Comparison of ENCODE assay signal across 8 cellular contexts in genomic region chr10:114631090-114631677, GRCh38. TPM values are rescaled to one million over a fixed set of nuclear protein-coding genes. Genes with fewer than 3 reads are reported as not detected.
DNase-seq lines count a peak whose midpoint lies in the region; ATAC-seq lines count a peak whose summit lies in the region.

No MANE protein-coding gene starts in this region.

- DNase-seq in NCI-H1105 treated with DMSO at 0.1 percent for 48 hours (lab: John Stamatoyannopoulos, UW) = peak; percentile 35
- no peak for DNase-seq in NCI-H1105 (lab: John Stamatoyannopoulos, UW)
- no peak for DNase-seq in activated T-helper 1 cell treated with anti-CD3 and anti-CD28 coated beads, Interleukin-12 subunit alpha, Interleukin-12 subunit beta, Interleukin-2, Interleukin-4 antibody, amounts not matched to agents 30 ng/mL and 10 ng/mL and 1 ng/mL, durations not matched to agents 14 hours and 24 hours and 36 hours (ENCODE audit: low spot score)
- DNase-seq in stimulated activated naive B cell treated with anti-CD40 and anti-IgM and Interleukin-4, amounts not matched to agents 10 μg/mL and 1 μg/mL and 100 μg/mL, for 72 hours = no peak
- DNase-seq in amygdala (lab: John Stamatoyannopoulos, UW) = no peak

- intact Hi-C loops in activated T-helper 1 cell treated with anti-CD3 and anti-CD28 coated beads, Interleukin-12 subunit alpha, Interleukin-12 subunit beta, Interleukin-2, Interleukin-4 antibody, amounts not matched to agents 30 ng/mL and 10 ng/mL and 1 ng/mL, durations not matched to agents 14 hours and 24 hours and 36 hours (cut with micrococcal nuclease) = no loop called here

- peaks cover 38% of the 10 kb centered on the region for H3K4me1 Mint-ChIP-seq in activated T-helper 1 cell treated with anti-CD3 and anti-CD28 coated beads, Interleukin-12 subunit alpha, Interleukin-12 subunit beta, Interleukin-2, Interleukin-4 antibody, amounts not matched to agents 30 ng/mL and 10 ng/mL and 1 ng/mL, durations not matched to agents 14 hours and 24 hours and 36 hours (ENCODE audit: low read depth)
- H3K4me1 Mint-ChIP-seq in stimulated activated naive B cell treated with anti-CD40 and anti-IgM and Interleukin-4, amounts not matched to agents 10 μg/mL and 1 μg/mL and 100 μg/mL, for 72 hours = peaks cover 16 to 32% of the 10 kb centered on the region in 2 donors

- H3K4me3 Mint-ChIP-seq in activated T-helper 1 cell treated with anti-CD3 and anti-CD28 coated beads, Interleukin-12 subunit alpha, Interleukin-12 subunit beta, Interleukin-2, Interleukin-4 antibody, amounts not matched to agents 30 ng/mL and 10 ng/mL and 1 ng/mL, durations not matched to agents 14 hours and 24 hours and 36 hours = peak overlapping the region; percentile 87
- peak overlapping the region; percentile 87 to 91 for H3K4me3 Mint-ChIP-seq in stimulated activated naive B cell treated with anti-CD40 and anti-IgM and Interleukin-4, amounts not matched to agents 10 μg/mL and 1 μg/mL and 100 μg/mL, for 72 hours

- H3K4me3 ChIP-seq in iPS-18c (ENCODE audit: insufficient read depth, low read depth, low read length) = peak overlapping the region; percentile 60

- H3K27me3 Mint-ChIP-seq in activated T-helper 1 cell treated with anti-CD3 and anti-CD28 coated beads, Interleukin-12 subunit alpha, Interleukin-12 subunit beta, Interleukin-2, Interleukin-4 antibody, amounts not matched to agents 30 ng/mL and 10 ng/mL and 1 ng/mL, durations not matched to agents 14 hours and 24 hours and 36 hours (ENCODE audit: insufficient read depth) = peaks cover 56% of the 10 kb centered on the region
- H3K27me3 Mint-ChIP-seq in stimulated activated naive B cell treated with anti-CD40 and anti-IgM and Interleukin-4, amounts not matched to agents 10 μg/mL and 1 μg/mL and 100 μg/mL, for 72 hours = peaks cover 60 to 61% of the 10 kb centered on the region in 2 donors

- peak in 1 of 2 donors; percentile 13 for ATAC-seq in stimulated activated naive B cell treated with anti-CD40 and anti-IgM and Interleukin-4, amounts not matched to agents 10 μg/mL and 1 μg/mL and 100 μg/mL, for 72 hours (replicated peaks)
- no peak for ATAC-seq in HG02973 (IDR thresholded peaks at IDR 0.05; ENCODE audit: unreplicated experiment)
- no peak for ATAC-seq in GM19452 (IDR thresholded peaks at IDR 0.05; ENCODE audit: unreplicated experiment)

- no peaks in the 10 kb centered on the region for H3K36me3 Mint-ChIP-seq in activated T-helper 1 cell treated with anti-CD3 and anti-CD28 coated beads, Interleukin-12 subunit alpha, Interleukin-12 subunit beta, Interleukin-2, Interleukin-4 antibody, amounts not matched to agents 30 ng/mL and 10 ng/mL and 1 ng/mL, durations not matched to agents 14 hours and 24 hours and 36 hours (ENCODE audit: low read depth)
- no peaks in the 10 kb centered on the region for H3K36me3 Mint-ChIP-seq in stimulated activated naive B cell treated with anti-CD40 and anti-IgM and Interleukin-4, amounts not matched to agents 10 μg/mL and 1 μg/mL and 100 μg/mL, for 72 hours

- H3K27ac Mint-ChIP-seq in activated T-helper 1 cell treated with anti-CD3 and anti-CD28 coated beads, Interleukin-12 subunit alpha, Interleukin-12 subunit beta, Interleukin-2, Interleukin-4 antibody, amounts not matched to agents 30 ng/mL and 10 ng/mL and 1 ng/mL, durations not matched to agents 14 hours and 24 hours and 36 hours = no peak overlapping the region
- no peak overlapping the region for H3K27ac Mint-ChIP-seq in stimulated activated naive B cell treated with anti-CD40 and anti-IgM and Interleukin-4, amounts not matched to agents 10 μg/mL and 1 μg/mL and 100 μg/mL, for 72 hours

- H3K9me3 ChIP-seq in iPS-18c (ENCODE audit: control insufficient read depth, insufficient read depth, low read length) = no peaks in the 10 kb centered on the region

- H3K9me3 Mint-ChIP-seq in activated T-helper 1 cell treated with anti-CD3 and anti-CD28 coated beads, Interleukin-12 subunit alpha, Interleukin-12 subunit beta, Interleukin-2, Interleukin-4 antibody, amounts not matched to agents 30 ng/mL and 10 ng/mL and 1 ng/mL, durations not matched to agents 14 hours and 24 hours and 36 hours = no peaks in the 10 kb centered on the region
- no peaks in the 10 kb centered on the region for H3K9me3 Mint-ChIP-seq in stimulated activated naive B cell treated with anti-CD40 and anti-IgM and Interleukin-4, amounts not matched to agents 10 μg/mL and 1 μg/mL and 100 μg/mL, for 72 hours

RNA-seq across cellular contexts. Expression of gene ABLIM1, which starts 26.9 kb away (rescaled TPM):
- 14.2 TPM in 2 replicates for total RNA-seq in activated T-helper 1 cell treated with anti-CD3 and anti-CD28 coated beads, Interleukin-12 subunit alpha, Interleukin-12 subunit beta, Interleukin-2, Interleukin-4 antibody, amounts not matched to agents 30 ng/mL and 10 ng/mL and 1 ng/mL, durations not matched to agents 14 hours and 24 hours and 36 hours
